ENCODE assay signal across 1 cellular context in the genomic region with DNA sequence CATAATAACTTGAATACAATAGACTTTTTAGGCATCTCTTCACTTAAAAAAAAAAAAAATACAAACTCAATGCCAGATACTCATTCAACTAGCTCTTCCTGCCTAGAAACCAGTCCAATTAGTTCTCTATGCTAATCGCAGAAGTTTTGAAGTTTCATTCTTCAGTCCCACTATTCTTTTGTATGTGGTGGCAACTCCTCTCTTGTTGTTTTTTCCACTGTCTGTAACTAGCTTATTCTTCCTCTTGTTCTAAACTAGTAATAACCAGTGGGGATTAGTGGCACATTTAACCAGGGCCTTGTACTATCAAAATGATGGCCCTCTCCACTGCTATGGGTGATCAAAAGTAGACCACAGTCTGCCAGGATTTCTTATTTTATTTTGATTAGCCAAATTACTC.
TF ChIP-seq lines count a peak whose summit lies in the region.

No MANE protein-coding gene starts in this region.

TF ChIP-seq in liver, 16 proteins besides CTCF, POLR2A, EP300 and RAD21 (continued from another document):
- TF ChIP-seq, protein P1, sequence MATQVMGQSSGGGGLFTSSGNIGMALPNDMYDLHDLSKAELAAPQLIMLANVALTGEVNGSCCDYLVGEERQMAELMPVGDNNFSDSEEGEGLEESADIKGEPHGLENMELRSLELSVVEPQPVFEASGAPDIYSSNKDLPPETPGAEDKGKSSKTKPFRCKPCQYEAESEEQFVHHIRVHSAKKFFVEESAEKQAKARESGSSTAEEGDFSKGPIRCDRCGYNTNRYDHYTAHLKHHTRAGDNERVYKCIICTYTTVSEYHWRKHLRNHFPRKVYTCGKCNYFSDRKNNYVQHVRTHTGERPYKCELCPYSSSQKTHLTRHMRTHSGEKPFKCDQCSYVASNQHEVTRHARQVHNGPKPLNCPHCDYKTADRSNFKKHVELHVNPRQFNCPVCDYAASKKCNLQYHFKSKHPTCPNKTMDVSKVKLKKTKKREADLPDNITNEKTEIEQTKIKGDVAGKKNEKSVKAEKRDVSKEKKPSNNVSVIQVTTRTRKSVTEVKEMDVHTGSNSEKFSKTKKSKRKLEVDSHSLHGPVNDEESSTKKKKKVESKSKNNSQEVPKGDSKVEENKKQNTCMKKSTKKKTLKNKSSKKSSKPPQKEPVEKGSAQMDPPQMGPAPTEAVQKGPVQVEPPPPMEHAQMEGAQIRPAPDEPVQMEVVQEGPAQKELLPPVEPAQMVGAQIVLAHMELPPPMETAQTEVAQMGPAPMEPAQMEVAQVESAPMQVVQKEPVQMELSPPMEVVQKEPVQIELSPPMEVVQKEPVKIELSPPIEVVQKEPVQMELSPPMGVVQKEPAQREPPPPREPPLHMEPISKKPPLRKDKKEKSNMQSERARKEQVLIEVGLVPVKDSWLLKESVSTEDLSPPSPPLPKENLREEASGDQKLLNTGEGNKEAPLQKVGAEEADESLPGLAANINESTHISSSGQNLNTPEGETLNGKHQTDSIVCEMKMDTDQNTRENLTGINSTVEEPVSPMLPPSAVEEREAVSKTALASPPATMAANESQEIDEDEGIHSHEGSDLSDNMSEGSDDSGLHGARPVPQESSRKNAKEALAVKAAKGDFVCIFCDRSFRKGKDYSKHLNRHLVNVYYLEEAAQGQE (IDR thresholded peaks at IDR 0.05) = no peak
- TF ChIP-seq GABPA (IDR thresholded peaks at IDR 0.05 in 1 of 2, conservative IDR thresholded peaks at IDR 0.05 in 1 of 2) (no peak), FOXA1 (IDR thresholded peaks at IDR 0.05) (no peak), EGR1 (IDR thresholded peaks at IDR 0.05; ENCODE audit: low read depth in 2 of 2) (no peak), NR2F2 (IDR thresholded peaks at IDR 0.05) (no peak), JUND (IDR thresholded peaks at IDR 0.05) (no peak), TAF1 (conservative IDR thresholded peaks at IDR 0.05) (no peak)
- TF ChIP-seq, protein P2, sequence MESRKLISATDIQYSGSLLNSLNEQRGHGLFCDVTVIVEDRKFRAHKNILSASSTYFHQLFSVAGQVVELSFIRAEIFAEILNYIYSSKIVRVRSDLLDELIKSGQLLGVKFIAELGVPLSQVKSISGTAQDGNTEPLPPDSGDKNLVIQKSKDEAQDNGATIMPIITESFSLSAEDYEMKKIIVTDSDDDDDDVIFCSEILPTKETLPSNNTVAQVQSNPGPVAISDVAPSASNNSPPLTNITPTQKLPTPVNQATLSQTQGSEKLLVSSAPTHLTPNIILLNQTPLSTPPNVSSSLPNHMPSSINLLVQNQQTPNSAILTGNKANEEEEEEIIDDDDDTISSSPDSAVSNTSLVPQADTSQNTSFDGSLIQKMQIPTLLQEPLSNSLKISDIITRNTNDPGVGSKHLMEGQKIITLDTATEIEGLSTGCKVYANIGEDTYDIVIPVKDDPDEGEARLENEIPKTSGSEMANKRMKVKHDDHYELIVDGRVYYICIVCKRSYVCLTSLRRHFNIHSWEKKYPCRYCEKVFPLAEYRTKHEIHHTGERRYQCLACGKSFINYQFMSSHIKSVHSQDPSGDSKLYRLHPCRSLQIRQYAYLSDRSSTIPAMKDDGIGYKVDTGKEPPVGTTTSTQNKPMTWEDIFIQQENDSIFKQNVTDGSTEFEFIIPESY (IDR thresholded peaks at IDR 0.05) = no peak
